ENCODE assay signal across 20 cellular contexts in the genomic region with DNA sequence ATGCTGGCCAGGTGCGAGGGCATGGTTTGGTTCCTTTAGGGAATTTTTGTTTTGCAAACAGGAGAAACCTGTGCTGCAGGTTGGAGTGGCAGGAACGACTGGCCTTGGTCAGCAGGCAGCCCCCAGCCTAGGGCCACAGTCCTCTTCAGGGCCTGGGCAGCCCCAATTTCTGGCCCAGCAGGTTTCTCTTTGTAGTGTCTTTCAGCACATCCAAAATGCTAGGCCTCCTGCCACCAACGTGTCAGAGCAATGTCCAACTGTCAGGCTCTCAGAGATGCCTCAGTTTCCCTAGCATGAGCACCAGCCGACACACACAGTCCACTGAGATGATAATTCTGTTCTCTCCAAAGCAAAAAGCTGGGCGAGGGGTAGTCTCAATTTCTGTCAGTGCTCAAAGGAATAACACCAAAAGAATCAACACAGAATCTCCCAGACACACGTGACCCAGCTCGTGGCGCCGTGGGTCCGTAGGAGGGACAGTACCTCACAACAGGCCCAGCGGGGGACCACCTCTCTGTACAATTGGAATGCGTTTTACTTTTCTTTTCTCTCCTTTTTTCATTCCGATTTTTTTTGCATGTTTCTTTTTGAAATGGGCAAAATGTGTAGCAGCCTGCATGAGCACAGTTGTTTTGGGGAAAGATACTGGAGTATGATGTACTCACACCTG.
"Had no signal": no experiment of that assay in that cellular context is flagged by ENCODE, and none has a peak within 500 bp of the region (broad histone marks: within the 10 kb centered on the region; RNA-seq: fewer than 3 reads in every experiment).

No MANE protein-coding gene starts in this region.

- H3K27ac ChIP-seq: cardiac muscle cell, neural progenitor cell, prostate gland had no signal

- DNase-seq: activated CD4-positive, alpha-beta T cell treated with anti-CD3 and anti-CD28 coated beads for 4 hours; activated CD4-positive, alpha-beta T cell treated with anti-CD3 and anti-CD28 coated beads, Interleukin-2, amount 50 U/mL, for 48 hours; activated CD4-positive, CD25-positive, alpha-beta regulatory T cell; activated naive CD4-positive, alpha-beta T cell treated with anti-CD3 and anti-CD28 coated beads, Interleukin-2, amount 10 ng/mL, durations not matched to agents 7 days and 5 days; activated naive CD8-positive, alpha-beta T cell treated with anti-CD3 and anti-CD28 coated beads, Interleukin-2, amount 50 U/mL, for 24 hours; activated T-cell treated with anti-CD3 and anti-CD28 coated beads, Interleukin-2, amount 50 U/mL, for 48 hours; effector CD8-positive, alpha-beta T cell; erythroblast; foreskin melanocyte; hypothalamus; stimulated activated CD4-positive, alpha-beta T cell treated with anti-CD3 and anti-CD28 coated beads, Interleukin-4, amount 100 ng/mL, for 24 hours; stimulated activated naive CD4-positive, alpha-beta T cell treated with Interleukin-2 at 50 U/mL for 16 hours; T-helper 9 cell had no signal

- H3K9ac ChIP-seq: neural progenitor cell had no signal

- H3K4me1 ChIP-seq: prostate gland had no signal

- H3K36me3 Mint-ChIP-seq: activated naive CD4-positive, alpha-beta T cell treated with anti-CD3 and anti-CD28 coated beads, Interleukin-2, amount 10 ng/mL, durations not matched to agents 7 days and 5 days; mesothelial cell of epicardium; naive thymus-derived CD8-positive, alpha-beta T cell; neural progenitor cell had no signal

- H3K9me3 ChIP-seq: prostate gland had no signal

- H3K4me3 ChIP-seq: cardiac muscle cell, lung, neural progenitor cell, prostate gland had no signal

- H3K36me3 ChIP-seq: cardiac muscle cell, neural progenitor cell, prostate gland had no signal

- H3K4me1 Mint-ChIP-seq: activated naive CD4-positive, alpha-beta T cell treated with anti-CD3 and anti-CD28 coated beads, Interleukin-2, amount 10 ng/mL, durations not matched to agents 7 days and 5 days; activated naive CD8-positive, alpha-beta T cell treated with anti-CD3 and anti-CD28 coated beads, Interleukin-2, amount 50 U/mL, for 24 hours; mesothelial cell of epicardium had no signal

- H3K27me3 ChIP-seq: cardiac muscle cell, neural progenitor cell had no signal

- H3K4me3 Mint-ChIP-seq: activated naive CD4-positive, alpha-beta T cell treated with anti-CD3 and anti-CD28 coated beads, Interleukin-2, amount 10 ng/mL, durations not matched to agents 7 days and 5 days; activated naive CD8-positive, alpha-beta T cell treated with anti-CD3 and anti-CD28 coated beads, Interleukin-2, amount 50 U/mL, for 24 hours; dendritic cell treated with granulocyte-macrophage colony-stimulating factor and Interleukin-4, amounts not matched to agents 40 ng/mL and 50 ng/mL, for 4 days; mesothelial cell of epicardium; naive thymus-derived CD8-positive, alpha-beta T cell; neural progenitor cell had no signal

- ATAC-seq: activated naive CD8-positive, alpha-beta T cell treated with anti-CD3 and anti-CD28 coated beads, Interleukin-2, amount 50 U/mL, for 24 hours; naive thymus-derived CD8-positive, alpha-beta T cell had no signal

- H3K9me3 Mint-ChIP-seq: activated naive CD4-positive, alpha-beta T cell treated with anti-CD3 and anti-CD28 coated beads, Interleukin-2, amount 10 ng/mL, durations not matched to agents 7 days and 5 days; activated naive CD8-positive, alpha-beta T cell treated with anti-CD3 and anti-CD28 coated beads, Interleukin-2, amount 50 U/mL, for 24 hours; dendritic cell treated with granulocyte-macrophage colony-stimulating factor and Interleukin-4, amounts not matched to agents 40 ng/mL and 50 ng/mL, for 4 days; mesothelial cell of epicardium; naive thymus-derived CD8-positive, alpha-beta T cell; neural progenitor cell had no signal

- H3K27ac Mint-ChIP-seq: activated naive CD4-positive, alpha-beta T cell treated with anti-CD3 and anti-CD28 coated beads, Interleukin-2, amount 10 ng/mL, durations not matched to agents 7 days and 5 days; activated naive CD8-positive, alpha-beta T cell treated with anti-CD3 and anti-CD28 coated beads, Interleukin-2, amount 50 U/mL, for 24 hours; dendritic cell treated with granulocyte-macrophage colony-stimulating factor and Interleukin-4, amounts not matched to agents 40 ng/mL and 50 ng/mL, for 4 days; mesothelial cell of epicardium; naive thymus-derived CD8-positive, alpha-beta T cell had no signal
